Comparison of ENCODE assay signal across 12 cellular contexts in the genomic region with DNA sequence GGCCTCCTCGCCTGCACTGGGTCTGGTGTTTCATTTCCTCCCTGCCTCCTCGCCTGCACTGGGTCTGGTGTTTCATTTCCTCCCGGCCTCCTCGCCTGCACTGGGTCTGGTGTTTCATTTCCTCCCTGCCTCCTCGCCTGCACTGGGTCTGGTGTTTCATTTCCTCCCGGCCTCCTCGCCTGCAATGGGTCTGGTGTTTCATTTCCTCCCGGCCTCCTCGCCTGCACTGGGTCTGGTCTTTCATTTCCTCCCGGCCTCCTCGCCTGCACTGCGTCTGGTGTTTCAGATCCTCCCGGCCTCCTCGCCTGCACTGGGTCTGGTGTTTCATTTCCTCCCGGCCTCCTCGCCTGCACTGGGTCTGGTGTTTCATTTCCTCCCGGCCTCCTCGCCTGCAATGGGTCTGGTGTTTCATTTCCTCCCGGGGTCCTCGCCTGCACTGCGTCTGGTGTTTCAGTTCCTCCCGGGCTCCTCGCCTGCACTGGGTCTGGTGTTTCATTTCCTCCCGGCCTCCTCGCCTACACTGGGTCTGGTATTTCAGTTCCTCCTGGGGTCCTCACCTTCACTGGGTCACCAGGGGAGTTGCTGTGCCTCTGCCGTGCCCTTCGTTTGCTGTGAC. TPM values are rescaled to one million over a fixed set of nuclear protein-coding genes. Genes with fewer than 3 reads are reported as not detected.
DNase-seq lines count a peak whose midpoint lies in the region; ATAC-seq, FAIRE-seq and TF ChIP-seq lines count a peak whose summit lies in the region.
"Not testable (repeated sequence)": the region's sequence is repeated elsewhere in the genome, so short reads cannot be mapped to it uniquely, and the experiment has no call there.
"Had no signal": no experiment of that assay in that cellular context is flagged by ENCODE, and none has a peak within 500 bp of the region (broad histone marks: within the 10 kb centered on the region; RNA-seq: fewer than 3 reads in every experiment).

No MANE protein-coding gene starts in this region.

- RAD21 ChIA-PET in GM12878 (lab: Charles Lee; ENCODE audit: unreplicated experiment): not testable (repeated sequence)

- TF ChIP-seq CTCF in OCI-LY3 (IDR thresholded peaks at IDR 0.05; ENCODE audit: low read depth, low read length); activated B cell treated with CpG ODN at 0.5 μM for 24 hours (IDR thresholded peaks at IDR 0.05); GM12878 (IDR thresholded peaks at IDR 0.05 in 2 of 3, conservative IDR thresholded peaks at IDR 0.05 in 1 of 3; ENCODE audit: control insufficient read depth in 2 of 3, extremely low read depth in 1 of 3, insufficient read depth in 1 of 3, low read depth in 3 of 3, low read length in 3 of 3); lung (IDR thresholded peaks at IDR 0.05; ENCODE audit: control extremely low read depth, extremely low read depth): not testable (repeated sequence)

- H3K27me3 ChIP-seq in BLaER1; OCI-LY3 (ENCODE audit: low read depth, low read length); GM12878 (replicated peaks in 1 of 2; ENCODE audit: control insufficient read depth in 2 of 2, insufficient read depth in 2 of 2, low read length in 1 of 2); lung (ENCODE audit: control insufficient read depth, insufficient read depth); small intestine (ENCODE audit: control insufficient read depth in 2 of 2, insufficient read depth in 2 of 2, low read length in 2 of 2): not testable (repeated sequence)

- POLR2A ChIA-PET in activated B cell treated with CpG ODN at 0.5 μM for 24 hours (lab: Charles Lee); GM12878 (lab: Charles Lee): not testable (repeated sequence)

- not testable (repeated sequence) for H2AFZ ChIP-seq in OCI-LY3 (ENCODE audit: low read depth, low read length); GM12878 (ENCODE audit: control insufficient read depth, low read depth, low read length)

- SMC1A ChIA-PET in GM12878 (lab: Charles Lee; ENCODE audit: uncharacterized antibody, unreplicated experiment): not testable (repeated sequence)

- in situ Hi-C loops in GM12878 (cut with MboI): not testable (repeated sequence)

- H3K4me1 ChIP-seq in BLaER1: peaks cover 23% of the 10 kb centered on the region; the same call in 1 of the 2 replicates
- not testable (repeated sequence) for H3K4me1 ChIP-seq in OCI-LY3 (ENCODE audit: low read length); GM12878 (ENCODE audit: control insufficient read depth, insufficient read depth, low read length); lung (ENCODE audit: control insufficient read depth in 2 of 2, insufficient read depth in 2 of 2, low read length in 2 of 2); small intestine (ENCODE audit: control insufficient read depth in 2 of 2, insufficient read depth in 1 of 2, low read depth in 1 of 2, low read length in 1 of 2)

- not testable (repeated sequence) for H3K36me3 ChIP-seq in BLaER1; OCI-LY3 (replicated peaks; ENCODE audit: low read depth, low read length); GM12878 (ENCODE audit: control insufficient read depth in 2 of 2, insufficient read depth in 2 of 2, low read length in 1 of 2); lung (ENCODE audit: control insufficient read depth in 2 of 2, insufficient read depth in 2 of 2, low read length in 2 of 2); small intestine (ENCODE audit: control insufficient read depth in 2 of 2, insufficient read depth in 2 of 2, low read length in 2 of 2)

- not testable (repeated sequence) for H3K36me3 Mint-ChIP-seq in activated B cell treated with CpG ODN at 0.5 μM for 24 hours (ENCODE audit: low read depth)

- H3K4me3 ChIP-seq in BLaER1: 0 out of 2 replicates have a peak overlapping the region, but pooled peaks have one; percentile 56
- not testable (repeated sequence) for H3K4me3 ChIP-seq in OCI-LY3 (ENCODE audit: low read length); GM12878; lung; small intestine (ENCODE audit: low read depth in 1 of 2, low read length in 2 of 2)

- FAIRE-seq in GM12891 (lab: Jason Lieb, UNC) (peak; percentile 95), HTR-8/SVneo (lab: Jason Lieb, UNC) (peak; percentile 98), GM12878 (lab: Jason Lieb, UNC) (peak; percentile 86), small intestine (lab: Jason Lieb, UNC) (peak; percentile 5)

- H3K79me2 ChIP-seq in OCI-LY3 (ENCODE audit: low read length); GM12878 (ENCODE audit: control insufficient read depth, insufficient read depth, low read length): not testable (repeated sequence)

- not testable (repeated sequence) for H3K9ac ChIP-seq in BLaER1; OCI-LY3 (ENCODE audit: low read length); GM12878 (ENCODE audit: control insufficient read depth, insufficient read depth, low read length)

- not testable (repeated sequence) for BruUV-seq in GM12878 (replicated peaks; lab: Mats Ljungman, UMichigan)

- H3K27ac ChIP-seq in BLaER1 (peak overlapping the region; percentile 72), OCI-LY3 (ENCODE audit: low read length) (peak overlapping the region; percentile 81)
- not testable (repeated sequence) for H3K27ac ChIP-seq in GM12878 (ENCODE audit: control insufficient read depth, insufficient read depth); lung (ENCODE audit: low read depth in 1 of 2, low read length in 1 of 2); small intestine (ENCODE audit: low read depth in 1 of 2, low read length in 1 of 2)

- H3K4me3 Mint-ChIP-seq in activated B cell treated with CpG ODN at 0.5 μM for 24 hours: not testable (repeated sequence)

- CTCF ChIA-PET in activated B cell treated with CpG ODN at 0.5 μM for 24 hours (lab: Charles Lee); GM12878 (lab: Yijun Ruan, JAX): not testable (repeated sequence)

- ATAC-seq in activated B cell treated with CpG ODN at 0.5 μM for 24 hours (ENCODE audit: low read depth); GM12878; lung (ENCODE audit: insufficient read depth, low FRiP score): not testable (repeated sequence)

- H3K4me2 ChIP-seq in BLaER1: peak overlapping the region; percentile 36
- H3K4me2 ChIP-seq in OCI-LY3 (ENCODE audit: low read length); GM12878 (ENCODE audit: control insufficient read depth, insufficient read depth): not testable (repeated sequence)

- DNase-seq in GM12891 (ENCODE audit: insufficient read length, low spot score); HTR-8/SVneo (ENCODE audit: insufficient read length, low spot score); activated B cell treated with CpG ODN at 0.5 μM for 24 hours; GM12878 (ENCODE audit: low read depth, low spot score); small intestine: not testable (repeated sequence)
- DNase-seq in lung (ENCODE audit: low spot score): peak; percentile 7

- not testable (repeated sequence) for TF ChIP-seq RAD21 in GM12878 (IDR thresholded peaks at IDR 0.05; ENCODE audit: insufficient read depth, low read depth, low read length)

- peak overlapping the region; percentile 50 for H3K27ac Mint-ChIP-seq in activated B cell treated with CpG ODN at 0.5 μM for 24 hours

- intact Hi-C loops in activated B cell treated with CpG ODN at 0.5 μM for 24 hours (cut with micrococcal nuclease); GM12878 (cut with micrococcal nuclease; ENCODE audit: unreplicated experiment): not testable (repeated sequence)

- not testable (repeated sequence) for H4K20me1 ChIP-seq in BLaER1; OCI-LY3 (ENCODE audit: insufficient read depth, low read length); GM12878 (ENCODE audit: control insufficient read depth, insufficient read depth)

- not testable (repeated sequence) for H3K4me1 Mint-ChIP-seq in activated B cell treated with CpG ODN at 0.5 μM for 24 hours

- not testable (repeated sequence) for TF ChIP-seq EP300 in GM12878 (IDR thresholded peaks at IDR 0.05; ENCODE audit: borderline replicate concordance in 1 of 2, control insufficient read depth in 1 of 2, low read depth in 2 of 2, low read length in 2 of 2)

- not testable (repeated sequence) for H3K27me3 Mint-ChIP-seq in activated B cell treated with CpG ODN at 0.5 μM for 24 hours

- not testable (repeated sequence) for TF ChIP-seq POLR2A in GM12891 (IDR thresholded peaks at IDR 0.05; ENCODE audit: low read depth, low read length); GM12878 (IDR thresholded peaks at IDR 0.05; ENCODE audit: low read depth, low read length)

- not testable (repeated sequence) for H3K9me3 Mint-ChIP-seq in activated B cell treated with CpG ODN at 0.5 μM for 24 hours

- H3K9me3 ChIP-seq in BLaER1 (peaks cover 32% of the 10 kb centered on the region), OCI-LY3 (ENCODE audit: insufficient read depth, low read length) (peaks cover 34% of the 10 kb centered on the region)
- H3K9me3 ChIP-seq in GM12878 (replicated peaks; ENCODE audit: control insufficient read depth, insufficient read depth, low read length); lung (ENCODE audit: control insufficient read depth in 2 of 2, insufficient read depth in 1 of 2, low read length in 1 of 2); small intestine (ENCODE audit: control insufficient read depth, low read depth): not testable (repeated sequence)

- WGBS in GM12878 (ENCODE audit: insufficient coverage, insufficient replicate concordance, low lambda C conversion rate, missing lambda C conversion rate): 36% methylated on average over 27 of the region's 27 CpGs
- 77 to 81% methylated on average over 25 to 26 of the region's 27 CpGs for WGBS in lung, 2 donors
- WGBS in small intestine, 3 donors: 76 to 81% (median 79%) methylated on average over 23 to 27 of the region's 27 CpGs

RNA-seq across cellular contexts. Expression of gene SNTG2, which starts 40.8 kb away (rescaled TPM):
- polyA plus RNA-seq in GM12891 (2012; ENCODE audit: low read depth, missing spikeins): 0.77 TPM
- 0.88 and 2.2 TPM in 2 replicates for total RNA-seq in activated B cell treated with CpG ODN at 0.5 μM for 24 hours
- total RNA-seq in GM12878 (2013; cell fraction: nucleolus; rRNA removed): not detected in 2 replicates
- not detected in 2 replicates for total RNA-seq in GM12878 (2014; rRNA removed)
- not detected in 2 replicates for total RNA-seq in GM12878 (2014; rRNA removed; fragmentation: Illumina TruSeq; extraction: Trizol)
- total RNA-seq in GM12878 (2021): not detected in 2 replicates
- polyA plus RNA-seq in GM12878 (2011; ENCODE audit: low read depth): not detected
- not detected in 2 replicates for polyA plus RNA-seq in GM12878 (2011; rRNA removed)
- not detected in 2 replicates for polyA plus RNA-seq in GM12878 (2011; cell fraction: cytosol; rRNA removed)
- polyA plus RNA-seq in GM12878 (2011; cell fraction: nucleus; rRNA removed): not detected in 2 replicates
- not detected in 2 replicates for polyA plus RNA-seq in GM12878 (2012)
- not detected in 2 replicates for polyA plus RNA-seq in GM12878 (2014; fragmentation: Illumina TruSeq; extraction: Trizol)
- polyA plus RNA-seq in GM12878 (2014; fragmentation: Nextera tagmentation; extraction: Ambion mirVana): not detected
- polyA plus RNA-seq in GM12878 (2014; rRNA removed): not detected in 2 replicates
- not detected for polyA plus RNA-seq in GM12878 (2016; fragmentation: Nextera tagmentation; extraction: Ambion mirVana)
- not detected in 2 replicates for polyA minus RNA-seq in GM12878 (2011; rRNA and poly(A)+ RNA removed)
- not detected in 2 replicates for polyA minus RNA-seq in GM12878 (2011; cell fraction: cytosol; rRNA and poly(A)+ RNA removed)
- polyA minus RNA-seq in GM12878 (2011; cell fraction: nucleus; rRNA and poly(A)+ RNA removed): not detected in 2 replicates
- 1 to 10 TPM; 1.6 to 1.8 TPM for total RNA-seq in lung
- polyA plus RNA-seq in lung: under 1 TPM; 0.31 to 0.83 TPM
- 1 to 10 TPM in 1 of 3 donors, under 1 TPM in 1, not detected in 1; 0.54 to 1.1 TPM for polyA plus RNA-seq in small intestine
- total RNA-seq: H4, HT-29, NCI-H460, OCI-LY7 had no signal
